9 cellular contexts compared by ENCODE assay signal in the genomic region with DNA sequence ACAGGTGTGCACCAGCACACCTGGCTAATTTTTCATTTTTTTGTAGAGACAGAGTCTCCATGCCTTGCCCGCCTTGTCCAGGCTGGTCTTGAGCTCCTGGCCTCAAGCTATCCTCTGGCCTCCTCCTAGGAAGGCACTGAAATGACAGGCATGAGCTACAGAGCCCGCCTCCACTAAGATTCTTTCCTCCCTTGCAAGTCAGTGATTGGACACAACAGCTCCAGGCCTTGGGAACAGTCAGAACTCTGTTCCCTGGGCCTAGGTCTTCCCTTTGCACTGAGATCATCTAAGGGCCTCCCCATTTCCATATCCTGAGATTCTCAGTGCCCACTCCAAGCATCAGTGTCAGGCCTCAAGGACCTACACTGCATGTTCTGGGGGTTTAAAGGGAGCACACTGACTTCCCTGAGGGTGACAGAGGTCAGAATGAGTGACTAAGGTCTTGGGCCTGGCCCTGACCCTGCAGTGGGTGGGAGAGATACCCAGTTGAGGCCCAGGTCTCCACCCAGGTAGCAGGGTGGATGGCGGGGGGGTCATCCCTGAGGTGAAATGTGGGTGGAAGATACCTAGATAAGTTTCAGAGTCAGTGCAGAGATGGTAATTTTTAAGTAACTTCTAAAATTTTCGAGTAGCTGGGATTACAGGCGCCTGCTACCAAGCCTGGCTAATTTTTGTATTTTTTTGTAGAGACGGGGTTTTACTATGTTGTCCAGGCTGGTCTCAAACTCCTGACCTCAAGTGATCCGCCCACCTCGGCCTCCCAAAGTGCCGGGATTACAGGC. TPM values are rescaled to one million over a fixed set of nuclear protein-coding genes. Genes with fewer than 3 reads are reported as not detected.
DNase-seq lines count a peak whose midpoint lies in the region; ATAC-seq and TF ChIP-seq lines count a peak whose summit lies in the region.
"Had no signal": no experiment of that assay in that cellular context is flagged by ENCODE, and none has a peak within 500 bp of the region (broad histone marks: within the 10 kb centered on the region; RNA-seq: fewer than 3 reads in every experiment).

No MANE protein-coding gene starts in this region.

- peaks cover 49% of the 10 kb centered on the region for H3K4me1 ChIP-seq in DOHH2 (ENCODE audit: control insufficient read depth, low read length)
- H3K4me1 ChIP-seq in ovary (ENCODE audit: insufficient read depth): peaks cover 9% of the 10 kb centered on the region

- intact Hi-C loops in ovary (cut with DNase I): loop anchor here in 2 of 4 donors (1.0 to 2.0 kb wide), 3 partner anchors 18 to 38 kb away; a partner anchor contains a TSS

- H3K36me3 ChIP-seq in DOHH2 (ENCODE audit: control insufficient read depth, low read length): no peaks in the 10 kb centered on the region
- H3K36me3 ChIP-seq in ovary: no peaks in the 10 kb centered on the region

- WGBS in ovary, 3 donors: 83 to 87% (median 85%) methylated on average over 9 of the region's 9 CpGs

- TF ChIP-seq EP300 in ovary (IDR thresholded peaks at IDR 0.05): no peak

- H3K4me3 ChIP-seq in DOHH2 (ENCODE audit: low read length) (no peak overlapping the region), coronary artery (no peak overlapping the region), ovary (no peak overlapping the region)

- no peaks in the 10 kb centered on the region for H3K27me3 ChIP-seq in DOHH2 (ENCODE audit: control insufficient read depth, low read length)
- no peaks in the 10 kb centered on the region for H3K27me3 ChIP-seq in ovary

- no peak for ATAC-seq in HG02642 (IDR thresholded peaks at IDR 0.05; ENCODE audit: poor library complexity, unreplicated experiment)

- H3K27ac ChIP-seq in DOHH2 (ENCODE audit: low read depth, low read length) (peak overlapping the region; percentile 60), coronary artery (peak overlapping the region; percentile 96 to 99), ovary (peak overlapping the region; percentile 96 to 98)

- DNase-seq in NCI-H226 (peak; percentile 61), coronary artery (ENCODE audit: low spot score) (no peak), ovary (no peak), NCI-H1417 (lab: John Stamatoyannopoulos, UW) (no peak), iPS-NIHi7 (ENCODE audit: extremely low spot score) (no peak), SKM-1 (lab: John Stamatoyannopoulos, UW; ENCODE audit: unreplicated experiment) (no peak)
- DNase-seq: SHP77 treated with DMSO at 0.1 percent for 48 hours had no signal

- no peak for TF ChIP-seq POLR2A in ovary (IDR thresholded peaks at IDR 0.05)

- TF ChIP-seq CTCF in DOHH2 (IDR thresholded peaks at IDR 0.05; ENCODE audit: low read depth, low read length, poor library complexity, severe bottlenecking) (no peak), coronary artery (IDR thresholded peaks at IDR 0.05) (no peak), ovary (IDR thresholded peaks at IDR 0.05) (no peak)

- H4K20me1 ChIP-seq in DOHH2 (ENCODE audit: control insufficient read depth, insufficient read depth, low read depth, low read length): no peaks in the 10 kb centered on the region

- H3K79me2 ChIP-seq in DOHH2 (ENCODE audit: control insufficient read depth, low read length): no peaks in the 10 kb centered on the region

- no peaks in the 10 kb centered on the region for H3K9me3 ChIP-seq in DOHH2 (ENCODE audit: control insufficient read depth, insufficient read depth, low read length)
- H3K9me3 ChIP-seq in ovary: no peaks in the 10 kb centered on the region

- H3K4me2 ChIP-seq in DOHH2 (ENCODE audit: low read length): peak overlapping the region; percentile 69

- H3K9me2 ChIP-seq in DOHH2 (replicated peaks; ENCODE audit: control insufficient read depth, low read length): no peaks in the 10 kb centered on the region

- H3F3A ChIP-seq in DOHH2 (ENCODE audit: control insufficient read depth, insufficient read depth): peaks cover 37% of the 10 kb centered on the region

RNA-seq across cellular contexts. Expression of a gene that starts 17.3 kb away (rescaled TPM):
- 10 to 100 TPM; 70.7 to 98.6 (median 83.9) TPM for total RNA-seq in ovary
- 10 to 100 TPM; 41.1 to 64.3 TPM for polyA plus RNA-seq in ovary

RNA-seq across cellular contexts. Expression of a gene that starts 26.7 kb away (rescaled TPM):
- 100 to 1,000 TPM in 3 of 7 donors, 10 to 100 TPM in 2, 1 to 10 TPM in 2; 2.9 to 295 (median 44.3) TPM for total RNA-seq in ovary
- polyA plus RNA-seq in ovary: 100 to 1,000 TPM in 1 of 2 donors, 1 to 10 TPM in 1; 4.9 to 142 TPM

RNA-seq across cellular contexts. Expression of a gene that starts 34.6 kb away (rescaled TPM):
- total RNA-seq in ovary: 1 to 10 TPM; 1.5 to 8.5 (median 6.5) TPM
- polyA plus RNA-seq in ovary: 1 to 10 TPM; 2.7 to 5.4 TPM

RNA-seq across cellular contexts. Expression of a gene that starts 36.2 kb away (rescaled TPM):
- 10 to 100 TPM in 5 of 7 donors, 1 to 10 TPM in 2; 6.8 to 29.1 (median 16.7) TPM for total RNA-seq in ovary
- 10 to 100 TPM; 10.6 to 13.3 TPM for polyA plus RNA-seq in ovary

RNA-seq across cellular contexts. Expression of a gene that starts 55.8 kb away (rescaled TPM):
- 1 to 10 TPM in 5 of 7 donors, under 1 TPM in 2; 0.63 to 4.7 (median 2.5) TPM for total RNA-seq in ovary
- 1 to 10 TPM; 3.0 to 5.0 TPM for polyA plus RNA-seq in ovary
